ENCODE assay signal across 7 cellular contexts in genomic region chr10:113950268-113950667, GRCh38.
"Had no signal": no experiment of that assay in that cellular context is flagged by ENCODE, and none has a peak within 500 bp of the region (broad histone marks: within the 10 kb centered on the region; RNA-seq: fewer than 3 reads in every experiment).

No MANE protein-coding gene starts in this region.

- FAIRE-seq: HepG2, HTR-8/SVneo had no signal

- DNase-seq: IMR-90, KBM-7, KG1 had no signal

- H3K27ac ChIP-seq: HL-60, KMS-11 had no signal

- H3K9ac ChIP-seq: KMS-11 had no signal

- H3K4me2 ChIP-seq: KMS-11 had no signal

- ATAC-seq: HepG2 had no signal
